ENCODE assay signal across 8 cellular contexts in genomic region chr10:988667-989545, GRCh38. TPM values are rescaled to one million over a fixed set of nuclear protein-coding genes. Genes with fewer than 3 reads are reported as not detected.
DNase-seq lines count a peak whose midpoint lies in the region; TF ChIP-seq lines count a peak whose summit lies in the region.

No MANE protein-coding gene starts in this region.

- peak; percentile 40 for DNase-seq in activated naive CD4-positive, alpha-beta T cell treated with Interleukin-2 at 50 U/mL for 16 hours
- DNase-seq in activated naive CD4-positive, alpha-beta T cell treated with anti-CD3 and anti-CD28 coated beads, Interleukin-2, amount 50 U/mL, for 16 hours: no peak
- peak; percentile 19 for DNase-seq in LHCN-M2 (ENCODE audit: low read depth)
- peak in 1 of 61 donors; percentile 35 for DNase-seq in caudate nucleus (lab: John Stamatoyannopoulos, UW)
- DNase-seq in mesenteric fat pad (ENCODE audit: low spot score): peak; percentile 57
- DNase-seq in transverse colon: no peak
- no peak for DNase-seq in NCI-H1930 (lab: John Stamatoyannopoulos, UW)
- DNase-seq in NCI-H1436 treated with DMSO at 0.1 percent for 48 hours (lab: John Stamatoyannopoulos, UW): no peak

- H3K4me1 ChIP-seq in transverse colon: peaks cover 11 to 21% (median 14%) of the 10 kb centered on the region in 4 donors

- H3K27ac ChIP-seq in caudate nucleus (ENCODE audit: low read depth, low read length) (peak overlapping the region; percentile 80), transverse colon (peak overlapping the region; percentile 91 to 97 (median 94))

- no peaks in the 10 kb centered on the region for H3K27me3 ChIP-seq in transverse colon

- WGBS in transverse colon (ENCODE audit: low coverage in 1 of 2), 2 donors: 30 to 59% methylated on average over 17 to 42 of the region's 42 CpGs

- intact Hi-C loops in transverse colon (cut with DNase I; ENCODE audit: low total_unique reads): no loop called here

- no peaks in the 10 kb centered on the region for H3K9me3 ChIP-seq in transverse colon

- TF ChIP-seq CTCF in transverse colon (IDR thresholded peaks at IDR 0.05): no peak

- H3K4me3 ChIP-seq in transverse colon: peak overlapping the region; percentile 61 to 95 (median 86)

- in situ Hi-C loops in transverse colon (cut with MboI; ENCODE audit: low pct_ligation_motif_present in 1 of 4, low pct_unique_long_range_greater_than_20kb in 1 of 4, low sequenced_read_pairs in 3 of 4): loop anchor here in 2 of 4 donors (10.0 to 25.0 kb wide), 2 partner anchors 56 to 152 kb away; partner anchors contain the start of gene IDI1 (in 1 of the 2)

- TF ChIP-seq EP300 in transverse colon (IDR thresholded peaks at IDR 0.05; ENCODE audit: low read depth): no peak

- H3K36me3 ChIP-seq in transverse colon: peaks cover 0 to 14% (median 2%) of the 10 kb centered on the region in 4 donors

- TF ChIP-seq POLR2A in transverse colon (IDR thresholded peaks at IDR 0.05): no peak

RNA-seq across cellular contexts. Expression of gene GTPBP4, which starts 0.7 kb away (rescaled TPM):
- total RNA-seq in LHCN-M2 (2014; rRNA removed) (50.1 and 57.2 TPM in 2 replicates), mesenteric fat pad (59.9 TPM), transverse colon (10 to 100 TPM in 3 of 4 donors, 1 to 10 TPM in 1; 9.4 to 25.4 (median 17.1) TPM)
- 37.0 TPM for polyA plus RNA-seq in LHCN-M2 (2012)

RNA-seq across cellular contexts. Expression of gene IDI2, which starts 36.8 kb away (rescaled TPM):
- not detected in 2 replicates for total RNA-seq in LHCN-M2 (2014; rRNA removed)
- not detected for polyA plus RNA-seq in LHCN-M2 (2012)
- total RNA-seq in mesenteric fat pad: not detected
- total RNA-seq in transverse colon: not detected

RNA-seq across cellular contexts. Expression of gene LARP4B, which starts 57.4 kb away (rescaled TPM):
- 30.5 and 32.6 TPM in 2 replicates for total RNA-seq in LHCN-M2 (2014; rRNA removed)
- polyA plus RNA-seq in LHCN-M2 (2012): 21.2 TPM
- total RNA-seq in mesenteric fat pad: 74.7 TPM
- total RNA-seq in transverse colon: 100 to 1,000 TPM in 1 of 4 donors, 10 to 100 TPM in 3; 89.2 to 148 (median 96.4) TPM

Comparison
In these comparisons a context has a peak if more than half of its experiments do, and no peak if none do; other contexts are left out.
1. DNase-seq: peak in activated naive CD4-positive, alpha-beta T cell treated with Interleukin-2 at 50 U/mL for 16 hours (single experiment), LHCN-M2 (single experiment) and mesenteric fat pad (single experiment); none in activated naive CD4-positive, alpha-beta T cell treated with anti-CD3 and anti-CD28 coated beads, Interleukin-2, amount 50 U/mL, for 16 hours (single experiment), transverse colon (single experiment), NCI-H1930 (0 of 2) and NCI-H1436 treated with DMSO at 0.1 percent for 48 hours (single experiment).